In the genomic region with DNA sequence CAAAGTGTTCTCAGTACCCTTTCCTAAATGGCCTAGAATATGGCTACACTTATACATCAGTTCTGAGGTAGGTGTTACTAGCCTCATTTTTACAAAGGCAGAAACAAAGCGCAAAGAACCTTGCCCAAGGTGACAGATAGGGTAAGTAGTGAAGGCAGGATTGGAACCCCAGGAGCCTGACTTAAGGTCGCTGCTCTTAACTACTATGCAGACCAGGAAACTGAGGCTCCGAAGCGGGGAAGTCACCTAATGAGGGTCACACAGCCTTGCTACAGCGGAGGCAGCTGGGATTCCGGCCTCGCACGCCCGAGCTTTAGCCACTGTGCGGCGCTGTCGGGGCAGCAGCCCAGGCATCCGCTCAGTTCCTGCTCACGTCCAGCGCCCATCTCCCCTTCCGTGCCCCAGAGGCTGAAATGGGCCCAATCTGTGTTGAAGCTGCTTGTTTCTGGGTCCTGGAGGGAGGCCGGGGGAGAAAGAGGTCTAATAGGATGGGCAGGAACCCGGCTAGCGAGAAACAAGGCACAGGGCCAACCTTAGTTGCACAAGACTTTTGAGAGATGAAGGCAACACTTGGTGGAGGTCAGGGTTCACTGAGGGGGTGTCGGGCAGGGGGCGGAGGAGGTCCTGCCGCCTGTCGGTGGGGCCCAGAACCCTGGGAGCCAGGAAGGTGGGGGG, we compare ENCODE assay signal across 8 cellular contexts. TPM values are rescaled to one million over a fixed set of nuclear protein-coding genes. Genes with fewer than 3 reads are reported as not detected.
DNase-seq lines count a peak whose midpoint lies in the region; ATAC-seq lines count a peak whose summit lies in the region.

No MANE protein-coding gene starts in this region.

- peak; percentile 66 to 78 (median 67) for DNase-seq in CD4-positive, alpha-beta memory T cell
- DNase-seq in HK-2 (ENCODE audit: unreplicated experiment), result peak; percentile 79
- peak; percentile 75 for DNase-seq in NOMO-1 treated with dmso at 0.1 percent for 144 hours (lab: John Stamatoyannopoulos, UW; ENCODE audit: unreplicated experiment)
- DNase-seq in activated CD8-positive, alpha-beta memory T cell treated with anti-CD3 and anti-CD28 coated beads, Interleukin-2, amount 50 U/mL, for 4 hours, result peak; percentile 78
- peak; percentile 40 to 78 (median 65) for DNase-seq in naive thymus-derived CD8-positive, alpha-beta T cell
- DNase-seq in stimulated activated naive CD4-positive, alpha-beta T cell treated with Interleukin-2 at 50 U/mL for 16 hours (lab: John Stamatoyannopoulos, UW), result peak; percentile 74

- H3K36me3 Mint-ChIP-seq in CD4-positive, alpha-beta memory T cell, result peaks cover 0 to 14% of the 10 kb centered on the region in 2 donors
- no peaks in the 10 kb centered on the region for H3K36me3 Mint-ChIP-seq in naive thymus-derived CD8-positive, alpha-beta T cell

- H3K36me3 ChIP-seq in CD4-positive, alpha-beta memory T cell (ENCODE audit: insufficient read depth, low read length), result no peaks in the 10 kb centered on the region
- H3K36me3 ChIP-seq in esophagus (ENCODE audit: control insufficient read depth in 2 of 2, insufficient read depth in 2 of 2, low read length in 1 of 2), result no peaks in the 10 kb centered on the region

- peaks cover 17 to 45% (median 30%) of the 10 kb centered on the region in 4 donors for H3K4me1 Mint-ChIP-seq in CD4-positive, alpha-beta memory T cell
- H3K4me1 Mint-ChIP-seq in naive thymus-derived CD8-positive, alpha-beta T cell, result peaks cover 23 to 46% (median 41%) of the 10 kb centered on the region in 4 donors

- intact Hi-C loops in CD4-positive, alpha-beta memory T cell (cut with micrococcal nuclease), result loop anchor here (1.0 kb wide), 1 partner anchor 274 kb away; no protein-coding TSS in a partner anchor

- peak overlapping the region; percentile 86 to 97 (median 91) for H3K27ac Mint-ChIP-seq in CD4-positive, alpha-beta memory T cell
- H3K27ac Mint-ChIP-seq in naive thymus-derived CD8-positive, alpha-beta T cell, result peak overlapping the region; percentile 37 to 91 (median 80)

- CTCF ChIA-PET in CD4-positive, alpha-beta memory T cell (lab: Charles Lee; ENCODE audit: partially characterized antibody), result interaction anchor here (0.9 to 9.7 kb wide), 14 partner anchors 9 to 290 kb away, joined by 3 to 138 read pairs (median 5); a partner anchor contains a TSS

- 6% methylated on average over 23 of the region's 23 CpGs for WGBS in esophagus, 2 donors

- ATAC-seq in GM19455 (IDR thresholded peaks at IDR 0.05; ENCODE audit: unreplicated experiment), result peak; percentile 47
- ATAC-seq in naive thymus-derived CD8-positive, alpha-beta T cell, result peak; percentile 13 to 16

- H3K9me3 ChIP-seq in CD4-positive, alpha-beta memory T cell (ENCODE audit: control insufficient read depth in 1 of 2, low read length in 2 of 2), result no peaks in the 10 kb centered on the region
- H3K9me3 ChIP-seq in esophagus (ENCODE audit: control insufficient read depth in 2 of 2, insufficient read depth in 1 of 2, low read depth in 1 of 2, low read length in 1 of 2), result no peaks in the 10 kb centered on the region

- peaks cover 6% of the 10 kb centered on the region for H3K27me3 ChIP-seq in CD4-positive, alpha-beta memory T cell (ENCODE audit: insufficient read depth, low read length)
- peaks cover 4 to 30% of the 10 kb centered on the region in 2 donors for H3K27me3 ChIP-seq in esophagus (ENCODE audit: control insufficient read depth in 1 of 2, insufficient read depth in 2 of 2, low read length in 2 of 2)

- peak overlapping the region; percentile 46 for H3K27ac ChIP-seq in CD4-positive, alpha-beta memory T cell (ENCODE audit: low read depth, low read length)
- peak overlapping the region in 1 of 2 donors; percentile 73 for H3K27ac ChIP-seq in esophagus (ENCODE audit: low read depth in 2 of 2, low read length in 1 of 2)

- peaks cover 31% of the 10 kb centered on the region for H3K4me1 ChIP-seq in CD4-positive, alpha-beta memory T cell (ENCODE audit: insufficient read depth, low read length)
- H3K4me1 ChIP-seq in esophagus (ENCODE audit: control insufficient read depth in 2 of 2, insufficient read depth in 2 of 2, low read length in 1 of 2), result peaks cover 12 to 17% of the 10 kb centered on the region in 2 donors

- POLR2A ChIA-PET in CD4-positive, alpha-beta memory T cell (lab: Charles Lee; ENCODE audit: partially characterized antibody), result interaction anchor here (0.6 to 1.1 kb wide), 5 partner anchors 16 to 274 kb away, joined by 3 to 4 read pairs (median 3); a partner anchor contains a TSS
- POLR2A ChIA-PET in naive thymus-derived CD8-positive, alpha-beta T cell (lab: Charles Lee), result no interaction called here

- H3K27me3 Mint-ChIP-seq in CD4-positive, alpha-beta memory T cell, result peaks cover 4 to 5% of the 10 kb centered on the region in 2 donors
- H3K27me3 Mint-ChIP-seq in naive thymus-derived CD8-positive, alpha-beta T cell, result peaks cover 9 to 34% (median 22%) of the 10 kb centered on the region in 5 donors

- H3K4me3 ChIP-seq in CD4-positive, alpha-beta memory T cell (ENCODE audit: low read length in 2 of 2), result peak overlapping the region; percentile 55 to 75
- peak overlapping the region; percentile 45 to 60 for H3K4me3 ChIP-seq in esophagus (ENCODE audit: low read depth in 1 of 2, low read length in 2 of 2)

- peaks cover 0 to 2% (median 0%) of the 10 kb centered on the region in 8 donors for H3K9me3 Mint-ChIP-seq in CD4-positive, alpha-beta memory T cell
- no peaks in the 10 kb centered on the region for H3K9me3 Mint-ChIP-seq in naive thymus-derived CD8-positive, alpha-beta T cell

- H3K4me3 Mint-ChIP-seq in CD4-positive, alpha-beta memory T cell, result peak overlapping the region; percentile 88 to 94 (median 92)
- peak overlapping the region in 9 of 10 donors; percentile 78 to 93 (median 88) for H3K4me3 Mint-ChIP-seq in naive thymus-derived CD8-positive, alpha-beta T cell

RNA-seq across cellular contexts. Expression of a gene that starts 1.4 kb away (rescaled TPM):
- total RNA-seq in CD4-positive, alpha-beta memory T cell, result under 1 TPM; 0.64 to 0.73 TPM
- under 1 TPM; 0.07 to 0.11 TPM for polyA plus RNA-seq in CD4-positive, alpha-beta memory T cell
- polyA plus RNA-seq in esophagus, result under 1 TPM in 1 of 2 donors, not detected in 1; 0.01 TPM
- total RNA-seq in naive thymus-derived CD8-positive, alpha-beta T cell, result under 1 TPM; 0.27 to 0.36 TPM
- under 1 TPM in 2 of 3 donors, not detected in 1; 0.05 to 0.32 TPM for polyA plus RNA-seq in naive thymus-derived CD8-positive, alpha-beta T cell

RNA-seq across cellular contexts. Expression of a gene that starts 20.4 kb away (rescaled TPM):
- total RNA-seq in CD4-positive, alpha-beta memory T cell, result not detected
- not detected for polyA plus RNA-seq in CD4-positive, alpha-beta memory T cell
- polyA plus RNA-seq in esophagus, result not detected
- not detected for total RNA-seq in naive thymus-derived CD8-positive, alpha-beta T cell
- not detected for polyA plus RNA-seq in naive thymus-derived CD8-positive, alpha-beta T cell
